In the genomic region with DNA sequence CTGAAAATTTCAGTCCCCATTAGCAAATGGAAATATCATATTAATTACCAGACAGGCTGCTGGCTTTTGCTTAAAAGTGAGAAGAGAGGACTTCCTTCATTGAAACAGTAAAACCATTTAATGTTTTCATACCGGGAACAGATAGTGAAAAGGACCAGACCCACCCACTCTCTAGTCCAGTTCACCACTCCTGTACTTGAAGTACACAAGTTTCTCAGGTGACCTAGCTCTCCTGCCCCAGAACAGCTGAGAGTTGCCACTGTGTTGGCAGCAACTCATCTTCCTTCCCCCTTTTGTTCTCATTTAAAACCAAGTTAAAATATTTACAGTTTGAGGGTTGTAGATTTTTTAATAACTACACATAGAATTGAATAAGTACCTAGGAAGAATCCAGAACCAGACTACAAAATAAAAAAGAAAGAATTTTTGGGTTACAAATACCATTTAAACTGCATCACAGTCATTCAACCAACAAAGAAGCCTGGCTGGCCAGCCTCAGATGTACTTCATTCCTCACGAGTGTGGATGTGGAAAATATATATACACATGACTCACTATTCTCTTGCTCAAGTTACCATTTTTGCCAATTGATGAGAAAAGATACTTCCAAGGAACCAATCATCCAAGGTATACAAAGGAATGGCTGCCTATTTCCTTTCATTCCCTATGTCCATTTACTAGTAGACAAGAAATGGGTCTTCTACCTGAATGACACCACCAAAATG, we compare ENCODE assay signal across 1 cellular context.
TF ChIP-seq lines count a peak whose summit lies in the region.

No MANE protein-coding gene starts in this region.

TF ChIP-seq in SK-N-SH treated with all-trans-retinoic acid at 6 μM for 48 hours, 23 proteins besides CTCF, POLR2A, EP300 and RAD21 (continued from another document):
- TF ChIP-seq, protein P1, sequence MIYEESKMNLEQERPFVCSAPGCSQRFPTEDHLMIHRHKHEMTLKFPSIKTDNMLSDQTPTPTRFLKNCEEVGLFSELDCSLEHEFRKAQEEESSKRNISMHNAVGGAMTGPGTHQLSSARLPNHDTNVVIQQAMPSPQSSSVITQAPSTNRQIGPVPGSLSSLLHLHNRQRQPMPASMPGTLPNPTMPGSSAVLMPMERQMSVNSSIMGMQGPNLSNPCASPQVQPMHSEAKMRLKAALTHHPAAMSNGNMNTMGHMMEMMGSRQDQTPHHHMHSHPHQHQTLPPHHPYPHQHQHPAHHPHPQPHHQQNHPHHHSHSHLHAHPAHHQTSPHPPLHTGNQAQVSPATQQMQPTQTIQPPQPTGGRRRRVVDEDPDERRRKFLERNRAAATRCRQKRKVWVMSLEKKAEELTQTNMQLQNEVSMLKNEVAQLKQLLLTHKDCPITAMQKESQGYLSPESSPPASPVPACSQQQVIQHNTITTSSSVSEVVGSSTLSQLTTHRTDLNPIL (CRISPR knock-in tag; IDR thresholded peaks at IDR 0.05; ENCODE audit: low read depth): no peak
- TF ChIP-seq ESRRG (CRISPR knock-in tag; IDR thresholded peaks at IDR 0.05): no peak
- no peak for TF ChIP-seq ZNF565 (CRISPR knock-in tag; conservative IDR thresholded peaks at IDR 0.05; ENCODE audit: low read depth)
- TF ChIP-seq, protein P2, sequence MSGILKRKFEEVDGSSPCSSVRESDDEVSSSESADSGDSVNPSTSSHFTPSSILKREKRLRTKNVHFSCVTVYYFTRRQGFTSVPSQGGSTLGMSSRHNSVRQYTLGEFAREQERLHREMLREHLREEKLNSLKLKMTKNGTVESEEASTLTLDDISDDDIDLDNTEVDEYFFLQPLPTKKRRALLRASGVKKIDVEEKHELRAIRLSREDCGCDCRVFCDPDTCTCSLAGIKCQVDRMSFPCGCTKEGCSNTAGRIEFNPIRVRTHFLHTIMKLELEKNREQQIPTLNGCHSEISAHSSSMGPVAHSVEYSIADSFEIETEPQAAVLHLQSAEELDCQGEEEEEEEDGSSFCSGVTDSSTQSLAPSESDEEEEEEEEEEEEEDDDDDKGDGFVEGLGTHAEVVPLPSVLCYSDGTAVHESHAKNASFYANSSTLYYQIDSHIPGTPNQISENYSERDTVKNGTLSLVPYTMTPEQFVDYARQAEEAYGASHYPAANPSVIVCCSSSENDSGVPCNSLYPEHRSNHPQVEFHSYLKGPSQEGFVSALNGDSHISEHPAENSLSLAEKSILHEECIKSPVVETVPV (CRISPR knock-in tag; IDR thresholded peaks at IDR 0.05): no peak
